Comparison of ENCODE assay signal across 27 cellular contexts in genomic region chr1:56459260-56459659, GRCh38.
"Had no signal": no experiment of that assay in that cellular context is flagged by ENCODE, and none has a peak within 500 bp of the region (broad histone marks: within the 10 kb centered on the region; RNA-seq: fewer than 3 reads in every experiment).

No MANE protein-coding gene starts in this region.

- H3K9me3 Mint-ChIP-seq: nephron; stimulated activated naive CD8-positive, alpha-beta T cell treated with anti-CD3 and anti-CD28 coated beads, Interleukin-15, amount 100 ng/mL, for 72 hours had no signal

- H3K4me1 Mint-ChIP-seq: naive thymus-derived CD4-positive, alpha-beta T cell; stimulated activated naive CD8-positive, alpha-beta T cell treated with anti-CD3 and anti-CD28 coated beads, Interleukin-15, amount 100 ng/mL, for 72 hours had no signal

- H3K36me3 Mint-ChIP-seq: naive thymus-derived CD4-positive, alpha-beta T cell; neural progenitor cell had no signal

- DNase-seq: dermis blood vessel endothelial cell; effector memory CD4-positive, alpha-beta T cell; foreskin keratinocyte; glutamatergic neuron; heart right ventricle; hippocampal formation; mesenchymal stem cell; midbrain; naive thymus-derived CD4-positive, alpha-beta T cell; nucleus accumbens; psoas muscle; retina; right lobe of liver; small intestine; stimulated activated CD4-positive, alpha-beta T cell treated with anti-CD3 and anti-CD28 coated beads, Interleukin-12 subunit alpha, Interleukin-12 subunit beta, amount 100 ng/mL, for 4 hours; stimulated activated CD4-positive, alpha-beta T cell treated with anti-CD3 and anti-CD28 coated beads, Interleukin-1b, Interleukin-23, amount 100 ng/mL, for 48 hours; stimulated activated CD4-positive, alpha-beta T cell treated with anti-CD3 and anti-CD28 coated beads, Interleukin-4, amount 100 ng/mL, for 1 hour; stimulated activated CD8-positive, alpha-beta memory T cell treated with anti-CD3 and anti-CD28 coated beads, Interleukin-4, amount 100 ng/mL, for 48 hours; stimulated activated naive CD4-positive, alpha-beta T cell; stimulated activated naive CD8-positive, alpha-beta T cell treated with anti-CD3 and anti-CD28 coated beads, Interleukin-15, amount 100 ng/mL, for 72 hours; transverse colon; upper lobe of right lung; uterus had no signal

- H3K27ac Mint-ChIP-seq: naive thymus-derived CD4-positive, alpha-beta T cell; nephron; neural progenitor cell; stimulated activated naive CD8-positive, alpha-beta T cell treated with anti-CD3 and anti-CD28 coated beads, Interleukin-15, amount 100 ng/mL, for 72 hours had no signal

- H3K4me3 Mint-ChIP-seq: naive thymus-derived CD4-positive, alpha-beta T cell; nephron; neural progenitor cell; stimulated activated naive CD8-positive, alpha-beta T cell treated with anti-CD3 and anti-CD28 coated beads, Interleukin-15, amount 100 ng/mL, for 72 hours had no signal

- FAIRE-seq: endothelial cell of umbilical vein, keratinocyte, small intestine had no signal
